Comparison of ENCODE assay signal across 16 cellular contexts in genomic region chr4:101954351-101954750, GRCh38.
DNase-seq lines count a peak whose midpoint lies in the region; ATAC-seq and TF ChIP-seq lines count a peak whose summit lies in the region.
"Had no signal": no experiment of that assay in that cellular context is flagged by ENCODE, and none has a peak within 500 bp of the region (broad histone marks: within the 10 kb centered on the region; RNA-seq: fewer than 3 reads in every experiment).

No MANE protein-coding gene starts in this region.

- H2BK120ac ChIP-seq in neuronal stem cell (ENCODE audit: low read depth, low read length), result no peak overlapping the region

- no peak overlapping the region for H4K8ac ChIP-seq in neuronal stem cell (ENCODE audit: low read depth, low read length)

- H3K27me3 Mint-ChIP-seq in GM23338 (ENCODE audit: insufficient read depth, low read depth, poor library complexity) (no peaks in the 10 kb centered on the region), endodermal cell (ENCODE audit: insufficient read depth) (no peaks in the 10 kb centered on the region)
- H3K27me3 Mint-ChIP-seq in CD8-positive, alpha-beta T cell (ENCODE audit: low read depth), result no peaks in the 10 kb centered on the region

- no peaks in the 10 kb centered on the region for H3K9me3 ChIP-seq in endodermal cell (ENCODE audit: control insufficient read depth, low read length)
- no peaks in the 10 kb centered on the region for H3K9me3 ChIP-seq in neuronal stem cell (replicated peaks in 1 of 2; ENCODE audit: control insufficient read depth in 2 of 2, insufficient read depth in 1 of 2, low read depth in 1 of 2, low read length in 2 of 2)
- no peaks in the 10 kb centered on the region for H3K9me3 ChIP-seq in CD8-positive, alpha-beta T cell (ENCODE audit: low read length)
- H3K9me3 ChIP-seq: neutrophil, testis had no signal

- POLR2A ChIA-PET in CD8-positive, alpha-beta T cell (lab: Charles Lee), result interaction anchor here (0.6 kb wide), 1 partner anchor 360 kb away, joined by 4 read pairs; no protein-coding TSS in a partner anchor

- H2BK15ac ChIP-seq in neuronal stem cell (ENCODE audit: low read length), result no peak overlapping the region

- no peaks in the 10 kb centered on the region for H3F3A ChIP-seq in GM23338 (replicated peaks; ENCODE audit: low read depth)

- no peak overlapping the region for H3K23ac ChIP-seq in neuronal stem cell (ENCODE audit: low read depth, low read length, poor library complexity)

- no peak overlapping the region for H3K14ac ChIP-seq in neuronal stem cell (ENCODE audit: low read length)

- TF ChIP-seq CTCF in GM23338 (conservative IDR thresholded peaks at IDR 0.05; ENCODE audit: low read depth in 2 of 2), result no peak
- TF ChIP-seq CTCF in endodermal cell (conservative IDR thresholded peaks at IDR 0.05), result no peak
- no peak for TF ChIP-seq CTCF in CD8-positive, alpha-beta T cell (IDR thresholded peaks at IDR 0.05)

- H2BK5ac ChIP-seq in neuronal stem cell (ENCODE audit: low read length), result no peak overlapping the region

- 77 to 100% methylated on average over 1 of the region's 1 CpG for WGBS in endodermal cell (ENCODE audit: insufficient coverage in 1 of 2, insufficient read length in 1 of 2), 2 experiments
- WGBS in neuronal stem cell (ENCODE audit: extremely low coverage in 2 of 2, insufficient read length in 2 of 2, insufficient replicate concordance in 1 of 2), 2 donors, result no CpG with 5 or more reads among the region's 1 CpG

- no peak overlapping the region for H3K4ac ChIP-seq in neuronal stem cell (ENCODE audit: low read length)

- H3K36me3 Mint-ChIP-seq in GM23338 (ENCODE audit: low read depth) (peaks cover 3% of the 10 kb centered on the region; the same call in 1 of the 3 replicates), endodermal cell (ENCODE audit: low read depth) (no peaks in the 10 kb centered on the region)
- no peaks in the 10 kb centered on the region for H3K36me3 Mint-ChIP-seq in CD8-positive, alpha-beta T cell

- no peaks in the 10 kb centered on the region for H4K20me1 ChIP-seq in GM23338 (replicated peaks; ENCODE audit: insufficient read depth)

- H4K91ac ChIP-seq in neuronal stem cell (ENCODE audit: low read depth, low read length, poor library complexity), result no peak overlapping the region

- CTCF ChIA-PET in CD8-positive, alpha-beta T cell (lab: Charles Lee), result no interaction called here

- no peak overlapping the region for H2BK12ac ChIP-seq in neuronal stem cell (ENCODE audit: low read length)

- H3K27ac Mint-ChIP-seq in GM23338 (peak overlapping the region; percentile 96), endodermal cell (peak overlapping the region; percentile 90)
- no peak overlapping the region for H3K27ac Mint-ChIP-seq in CD8-positive, alpha-beta T cell

- ATAC-seq in GM23338, result peak; percentile 54
- no peak for ATAC-seq in GM21619 (IDR thresholded peaks at IDR 0.05; ENCODE audit: unreplicated experiment)
- no peak for ATAC-seq in CD8-positive, alpha-beta T cell

- H3K4me2 ChIP-seq in GM23338, result no peak overlapping the region; the same call in 1 of the 2 replicates
- H3K4me2 ChIP-seq in neuronal stem cell (ENCODE audit: insufficient read depth, low read length, poor library complexity, severe bottlenecking), result no peak overlapping the region

- H3K9me2 ChIP-seq in GM23338 (ENCODE audit: insufficient read depth), result no peaks in the 10 kb centered on the region

- H3K27ac ChIP-seq in GM23338 (ENCODE audit: low read depth) (peak overlapping the region; percentile 72), endodermal cell (ENCODE audit: low read depth, low read length) (no peak overlapping the region), neuronal stem cell (replicated peaks; ENCODE audit: low read length) (peak overlapping the region; percentile 47)
- no peak overlapping the region for H3K27ac ChIP-seq in CD8-positive, alpha-beta T cell (ENCODE audit: low read depth, low read length)
- H3K27ac ChIP-seq: neutrophil had no signal

- DNase-seq in GM23338 (ENCODE audit: low spot score) (peak; percentile 32), NCI-H446 treated with DMSO at 0.1 percent for 48 hours (lab: John Stamatoyannopoulos, UW) (peak; percentile 73), endodermal cell (no peak), neuronal stem cell (ENCODE audit: low spot score) (no peak), SW480 (ENCODE audit: low spot score) (no peak), NCI-H1436 (lab: John Stamatoyannopoulos, UW) (no peak)
- DNase-seq in CD8-positive, alpha-beta T cell, result no peak
- DNase-seq: activated CD4-positive, alpha-beta T cell treated with anti-CD3 and anti-CD28 coated beads for 4 hours; activated T-cell treated with anti-CD3 and anti-CD28 coated beads, Interleukin-2, amount 50 U/mL, for 1 hour; COR-L47; effector CD4-positive, alpha-beta T cell; NCI-H1930; small intestine; testis had no signal

- no peak overlapping the region for H3K4me3 ChIP-seq in GM23338
- H3K4me3 ChIP-seq in endodermal cell (ENCODE audit: low read length), result no peak overlapping the region
- no peak overlapping the region for H3K4me3 ChIP-seq in neuronal stem cell (ENCODE audit: low read length in 2 of 2)
- no peak overlapping the region for H3K4me3 ChIP-seq in CD8-positive, alpha-beta T cell (ENCODE audit: low read depth, low read length)
- H3K4me3 ChIP-seq: testis had no signal

- H3K4me1 Mint-ChIP-seq in GM23338, result peaks cover 48% of the 10 kb centered on the region
- peaks cover 17% of the 10 kb centered on the region for H3K4me1 Mint-ChIP-seq in endodermal cell
- H3K4me1 Mint-ChIP-seq in CD8-positive, alpha-beta T cell (ENCODE audit: low read depth), result no peaks in the 10 kb centered on the region

- H2AK5ac ChIP-seq in neuronal stem cell (ENCODE audit: low read depth, low read length), result no peak overlapping the region

- H3K79me2 ChIP-seq in GM23338 (replicated peaks; ENCODE audit: insufficient read depth), result no peaks in the 10 kb centered on the region

- no peaks in the 10 kb centered on the region for H3K9me3 Mint-ChIP-seq in GM23338
- no peaks in the 10 kb centered on the region for H3K9me3 Mint-ChIP-seq in endodermal cell
- H3K9me3 Mint-ChIP-seq in CD8-positive, alpha-beta T cell, result no peaks in the 10 kb centered on the region

- H3K27me3 ChIP-seq in GM23338 (ENCODE audit: insufficient read depth), result no peaks in the 10 kb centered on the region
- no peaks in the 10 kb centered on the region for H3K27me3 ChIP-seq in endodermal cell (ENCODE audit: control insufficient read depth, insufficient read depth, low read length, poor library complexity, severe bottlenecking)
- H3K27me3 ChIP-seq in neuronal stem cell (ENCODE audit: control insufficient read depth in 3 of 3, insufficient read depth in 3 of 3, low read depth in 1 of 3, low read length in 3 of 3), result no peaks in the 10 kb centered on the region
- no peaks in the 10 kb centered on the region for H3K27me3 ChIP-seq in CD8-positive, alpha-beta T cell (ENCODE audit: insufficient read depth, low read length)
- H3K27me3 ChIP-seq: neutrophil, testis had no signal

- H2AFZ ChIP-seq in GM23338 (no peak overlapping the region), neuronal stem cell (ENCODE audit: low read length) (peak overlapping the region; percentile 81)

- H3K4me1 ChIP-seq in GM23338 (ENCODE audit: insufficient read depth), result peaks cover 22% of the 10 kb centered on the region; the same call in 1 of the 2 replicates
- H3K4me1 ChIP-seq in endodermal cell (ENCODE audit: control insufficient read depth, insufficient read depth, low read length), result peaks cover 4% of the 10 kb centered on the region
- H3K4me1 ChIP-seq in neuronal stem cell (ENCODE audit: control insufficient read depth in 2 of 2, insufficient read depth in 1 of 2, low read depth in 1 of 2, low read length in 2 of 2), result peaks cover 9 to 29% of the 10 kb centered on the region in 2 donors
- H3K4me1 ChIP-seq in CD8-positive, alpha-beta T cell (ENCODE audit: insufficient read depth, low read length), result no peaks in the 10 kb centered on the region

- H3K4me3 Mint-ChIP-seq in GM23338 (no peak overlapping the region; the same call in 2 of the 3 replicates), endodermal cell (no peak overlapping the region)
- no peak overlapping the region for H3K4me3 Mint-ChIP-seq in CD8-positive, alpha-beta T cell

- H3K18ac ChIP-seq in neuronal stem cell (ENCODE audit: low read length), result no peak overlapping the region

- H3K9ac ChIP-seq in endodermal cell (ENCODE audit: extremely low read depth, low read length, poor library complexity, severe bottlenecking) (no peak overlapping the region), neuronal stem cell (ENCODE audit: low read depth, low read length, poor library complexity) (no peak overlapping the region)

- intact Hi-C loops in CD8-positive, alpha-beta T cell (cut with DNase I, micrococcal nuclease), result no loop called here

- no peaks in the 10 kb centered on the region for H3K79me1 ChIP-seq in neuronal stem cell (ENCODE audit: low read depth, low read length)

- H3K36me3 ChIP-seq in GM23338 (ENCODE audit: insufficient read depth), result no peaks in the 10 kb centered on the region
- no peaks in the 10 kb centered on the region for H3K36me3 ChIP-seq in endodermal cell (ENCODE audit: control insufficient read depth, insufficient read depth, low read length)
- no peaks in the 10 kb centered on the region for H3K36me3 ChIP-seq in neuronal stem cell (replicated peaks in 1 of 2; ENCODE audit: control insufficient read depth in 2 of 2, insufficient read depth in 2 of 2, low read length in 2 of 2)
- no peaks in the 10 kb centered on the region for H3K36me3 ChIP-seq in CD8-positive, alpha-beta T cell (ENCODE audit: insufficient read depth, low read length)
- H3K36me3 ChIP-seq: neutrophil had no signal

TF ChIP-seq in GM23338, 12 proteins besides CTCF, POLR2A, EP300 and RAD21 (continues in another document):
- no peak for TF ChIP-seq NANOG (IDR thresholded peaks at IDR 0.05; ENCODE audit: borderline replicate concordance)
- 0 out of 2 replicates have a peak, but pooled peaks have one; percentile 0 for TF ChIP-seq ZNF114 (CRISPR knock-in tag; IDR thresholded peaks at IDR 0.05)

Comparison
In these comparisons a context has a peak if more than half of its experiments do, and no peak if none do; other contexts are left out.
1. DNase-seq: peak in GM23338 (single experiment) and NCI-H446 treated with DMSO at 0.1 percent for 48 hours (single experiment); none in endodermal cell (single experiment), neuronal stem cell (single experiment), SW480 (single experiment), CD8-positive, alpha-beta T cell (0 of 7) and NCI-H1436 (single experiment).
2. H3K27ac ChIP-seq: peak in GM23338 (single experiment) and neuronal stem cell (single experiment); none in endodermal cell (single experiment) and CD8-positive, alpha-beta T cell (single experiment).